ENCODE assay signal across 25 cellular contexts in the genomic region with DNA sequence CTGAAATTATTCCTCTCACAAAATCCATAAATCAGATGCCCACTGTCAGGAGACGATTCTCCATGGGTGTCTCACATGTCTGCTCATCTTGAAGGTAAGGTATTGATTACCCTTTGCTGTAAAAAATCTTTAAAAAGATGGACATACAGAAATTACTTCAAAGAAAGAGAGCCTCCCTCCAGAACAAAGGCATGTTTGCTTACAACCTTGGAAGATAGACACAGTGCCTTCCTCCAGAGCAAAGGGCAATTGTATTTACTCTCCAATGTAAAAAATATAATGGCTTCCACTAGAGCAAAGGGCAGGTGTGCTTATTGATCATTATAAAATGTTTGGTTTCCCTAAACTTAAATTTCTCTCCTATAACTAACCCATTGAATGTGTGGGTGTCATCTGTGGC.
"Had no signal": no experiment of that assay in that cellular context is flagged by ENCODE, and none has a peak within 500 bp of the region (broad histone marks: within the 10 kb centered on the region; RNA-seq: fewer than 3 reads in every experiment).

No MANE protein-coding gene starts in this region.

- H3K36me3 ChIP-seq: colonic mucosa, esophagus muscularis mucosa, esophagus squamous epithelium, gastroesophageal sphincter, heart left ventricle had no signal

- H3K27me3 ChIP-seq: colonic mucosa, dorsolateral prefrontal cortex, esophagus muscularis mucosa, esophagus squamous epithelium, foreskin keratinocyte, gastroesophageal sphincter, heart left ventricle had no signal

- ATAC-seq: effector memory CD8-positive, alpha-beta T cell; esophagus mucosa; foreskin keratinocyte; gastroesophageal sphincter had no signal

- H3K4me1 ChIP-seq: colonic mucosa, foreskin keratinocyte, gastroesophageal sphincter had no signal

- FAIRE-seq: colon, endometrium, endothelial cell of umbilical vein, frontal cortex had no signal

- H3K27ac ChIP-seq: colonic mucosa, coronary artery, dorsolateral prefrontal cortex, epithelial cell of prostate, esophagus muscularis mucosa, esophagus squamous epithelium, foreskin keratinocyte, gastroesophageal sphincter had no signal

- H3K4me3 ChIP-seq: colonic mucosa, coronary artery, dorsolateral prefrontal cortex, esophagus muscularis mucosa, esophagus squamous epithelium, gastroesophageal sphincter, heart left ventricle had no signal

- H3K9me3 ChIP-seq: colonic mucosa, esophagus muscularis mucosa, esophagus squamous epithelium, gastroesophageal sphincter had no signal

- DNase-seq: colonic mucosa; cortex of kidney; dermis blood vessel endothelial cell; dorsolateral prefrontal cortex; effector CD4-positive, alpha-beta T cell; effector CD8-positive, alpha-beta T cell; effector memory CD4-positive, alpha-beta T cell; effector memory CD8-positive, alpha-beta T cell; endodermal cell; erythroblast; esophagus squamous epithelium; foreskin keratinocyte; foreskin melanocyte; glutamatergic neuron; head of caudate nucleus; heart left ventricle had no signal
